In genomic region chr10:3757638-3758490, GRCh38 we compare ENCODE assay signal across 9 cellular contexts. TPM values are rescaled to one million over a fixed set of nuclear protein-coding genes. Genes with fewer than 3 reads are reported as not detected.
A peak's percentile ranks its signal among the peaks of the same experiment; 100 is the strongest.
DNase-seq lines count a peak whose midpoint lies in the region; ATAC-seq and TF ChIP-seq lines count a peak whose summit lies in the region.
"Had no signal": no experiment of that assay in that cellular context is flagged by ENCODE, and none has a peak within 500 bp of the region (broad histone marks: within the 10 kb centered on the region; RNA-seq: fewer than 3 reads in every experiment).

No MANE protein-coding gene starts in this region.

- CTCF ChIA-PET in CD8-positive, alpha-beta T cell (lab: Charles Lee) = no interaction called here

- peak overlapping the region; percentile 62 for H2BK120ac ChIP-seq in trophoblast cell (ENCODE audit: insufficient read depth, low read length, poor library complexity)

- peak overlapping the region; percentile 35 for H2BK5ac ChIP-seq in trophoblast cell (ENCODE audit: low read depth, low read length, poor library complexity)

- H3K14ac ChIP-seq in trophoblast cell (ENCODE audit: low read length) = peak overlapping the region; percentile 36

- no peaks in the 10 kb centered on the region for H3K27me3 Mint-ChIP-seq in CD8-positive, alpha-beta T cell (ENCODE audit: low read depth)
- H3K27me3 Mint-ChIP-seq in GM23338 (ENCODE audit: insufficient read depth, low read depth, poor library complexity) = no peaks in the 10 kb centered on the region

- peak overlapping the region; percentile 65 for H4K91ac ChIP-seq in trophoblast cell (ENCODE audit: low read depth, low read length)

- H3K9me3 ChIP-seq in CD8-positive, alpha-beta T cell (ENCODE audit: low read length) = no peaks in the 10 kb centered on the region
- H3K9me3 ChIP-seq in trophoblast cell (ENCODE audit: insufficient read depth, low read depth, low read length) = no peaks in the 10 kb centered on the region

- H3K79me1 ChIP-seq in trophoblast cell (ENCODE audit: low read length) = peaks cover 30% of the 10 kb centered on the region

- H3K9ac ChIP-seq in trophoblast cell (ENCODE audit: low read length) = no peak overlapping the region
- H3K9ac ChIP-seq: parathyroid adenoma had no signal

- H3K27ac ChIP-seq in CD8-positive, alpha-beta T cell (ENCODE audit: low read depth, low read length) = peak overlapping the region; percentile 16
- H3K27ac ChIP-seq in trophoblast cell (ENCODE audit: low read depth, low read length) = no peak overlapping the region
- no peak overlapping the region for H3K27ac ChIP-seq in GM23338 (ENCODE audit: low read depth)
- H3K27ac ChIP-seq: parathyroid adenoma had no signal

- no peak overlapping the region for H3K4ac ChIP-seq in trophoblast cell (ENCODE audit: low read depth, low read length)

- H2AFZ ChIP-seq in trophoblast cell (ENCODE audit: insufficient read depth, low read length, poor library complexity) (no peak overlapping the region), GM23338 (no peak overlapping the region)
- H2AFZ ChIP-seq: parathyroid adenoma had no signal

- H3K4me3 ChIP-seq in CD8-positive, alpha-beta T cell (ENCODE audit: low read depth, low read length) = no peak overlapping the region
- H3K4me3 ChIP-seq in trophoblast cell (ENCODE audit: low read depth, low read length) (no peak overlapping the region), GM23338 (no peak overlapping the region)

- no peaks in the 10 kb centered on the region for H4K20me1 ChIP-seq in GM23338 (replicated peaks; ENCODE audit: insufficient read depth)

- no peak overlapping the region for H4K12ac ChIP-seq in trophoblast cell (ENCODE audit: low read depth, low read length)

- intact Hi-C loops in CD8-positive, alpha-beta T cell (cut with DNase I, micrococcal nuclease) = loop anchor here in 1 of 2 experiments (2.0 to 5.0 kb wide), 2 partner anchors 17 to 91 kb away; no protein-coding TSS in a partner anchor

- H3K27ac Mint-ChIP-seq in CD8-positive, alpha-beta T cell = peak overlapping the region; percentile 95
- H3K27ac Mint-ChIP-seq in GM23338 = no peak overlapping the region

- peaks cover 31% of the 10 kb centered on the region for H3K4me1 Mint-ChIP-seq in CD8-positive, alpha-beta T cell (ENCODE audit: low read depth)
- H3K4me1 Mint-ChIP-seq in GM23338 = peaks cover 19% of the 10 kb centered on the region

- no peak overlapping the region for H3K23ac ChIP-seq in trophoblast cell (ENCODE audit: low read length)

- H3K9me2 ChIP-seq in GM23338 (ENCODE audit: insufficient read depth) = 0 out of 2 replicates have a peak, but pooled peaks cover 6% of the 10 kb centered on the region

- H3K36me3 Mint-ChIP-seq in CD8-positive, alpha-beta T cell = no peaks in the 10 kb centered on the region
- no peaks in the 10 kb centered on the region for H3K36me3 Mint-ChIP-seq in GM23338 (ENCODE audit: low read depth)

- H3F3A ChIP-seq in GM23338 (replicated peaks; ENCODE audit: low read depth) = no peaks in the 10 kb centered on the region

- POLR2A ChIA-PET in CD8-positive, alpha-beta T cell (lab: Charles Lee) = interaction anchor here (1.3 to 1.5 kb wide), 2 partner anchors 18 to 27 kb away, joined by 4 to 7 read pairs; partner anchors contain the start of gene KLF6

- H3K9me3 Mint-ChIP-seq in CD8-positive, alpha-beta T cell = no peaks in the 10 kb centered on the region
- H3K9me3 Mint-ChIP-seq in GM23338 = no peaks in the 10 kb centered on the region

- H2BK12ac ChIP-seq in trophoblast cell (ENCODE audit: low read length) = peak overlapping the region; percentile 85

- H4K8ac ChIP-seq in trophoblast cell (ENCODE audit: low read depth, low read length) = no peak overlapping the region

- H3K27me3 ChIP-seq in CD8-positive, alpha-beta T cell (ENCODE audit: insufficient read depth, low read length) = no peaks in the 10 kb centered on the region
- H3K27me3 ChIP-seq in trophoblast cell (ENCODE audit: insufficient read depth, low read length) (no peaks in the 10 kb centered on the region), GM23338 (ENCODE audit: insufficient read depth) (no peaks in the 10 kb centered on the region)

- peak overlapping the region; percentile 50 for H3K4me3 Mint-ChIP-seq in CD8-positive, alpha-beta T cell
- H3K4me3 Mint-ChIP-seq in GM23338 = no peak overlapping the region

- no peak for TF ChIP-seq CTCF in CD8-positive, alpha-beta T cell (IDR thresholded peaks at IDR 0.05)
- no peak for TF ChIP-seq CTCF in GM23338 (conservative IDR thresholded peaks at IDR 0.05; ENCODE audit: low read depth in 2 of 2)

- peak in 5 of 7 experiments; percentile 43 to 75 (median 61) for DNase-seq in CD8-positive, alpha-beta T cell
- peak; percentile 52 for DNase-seq in activated gamma-delta T cell treated with anti-CD3 and anti-CD28 coated beads, Interleukin-2, amount 50 U/mL, for 16 hours (ENCODE audit: low read depth)
- DNase-seq in trophoblast cell (peak; percentile 82 to 94), OCI-M2 (lab: John Stamatoyannopoulos, UW; ENCODE audit: unreplicated experiment) (no peak), GM23338 (ENCODE audit: low spot score) (no peak), SW 1271 (lab: John Stamatoyannopoulos, UW) (no peak)

- H3K18ac ChIP-seq in trophoblast cell (ENCODE audit: low read length) = no peak overlapping the region

- H3K79me2 ChIP-seq in trophoblast cell (ENCODE audit: control insufficient read depth, insufficient read depth, low read length, poor library complexity) = no peaks in the 10 kb centered on the region
- H3K79me2 ChIP-seq in GM23338 (replicated peaks; ENCODE audit: insufficient read depth) = no peaks in the 10 kb centered on the region
- H3K79me2 ChIP-seq: parathyroid adenoma had no signal

- H3K36me3 ChIP-seq in CD8-positive, alpha-beta T cell (ENCODE audit: insufficient read depth, low read length) = no peaks in the 10 kb centered on the region
- H3K36me3 ChIP-seq in trophoblast cell (ENCODE audit: control insufficient read depth in 1 of 2, insufficient read depth in 2 of 2, low read length in 2 of 2) (no peaks in the 10 kb centered on the region), GM23338 (ENCODE audit: insufficient read depth) (no peaks in the 10 kb centered on the region)

- H3K4me2 ChIP-seq in trophoblast cell (ENCODE audit: low read length) (no peak overlapping the region), GM23338 (no peak overlapping the region)

- no CpG with 5 or more reads among the region's 14 CpGs for WGBS in trophoblast cell (ENCODE audit: extremely low coverage, insufficient coverage, insufficient read length)

- peaks cover 8% of the 10 kb centered on the region for H3K4me1 ChIP-seq in CD8-positive, alpha-beta T cell (ENCODE audit: insufficient read depth, low read length)
- H3K4me1 ChIP-seq in trophoblast cell (ENCODE audit: control insufficient read depth in 1 of 2, insufficient read depth in 2 of 2, low read length in 2 of 2) (peaks cover 24 to 31% of the 10 kb centered on the region in 2 experiments), GM23338 (ENCODE audit: insufficient read depth) (peaks cover 9% of the 10 kb centered on the region; the same call in 1 of the 2 replicates)
- H3K4me1 ChIP-seq: parathyroid adenoma had no signal

- H2AK5ac ChIP-seq in trophoblast cell (ENCODE audit: low read length) = peak overlapping the region; percentile 17

- ATAC-seq in CD8-positive, alpha-beta T cell = peak; percentile 82
- peak; percentile 76 for ATAC-seq in GM21390 (IDR thresholded peaks at IDR 0.05; ENCODE audit: unreplicated experiment)
- ATAC-seq in HG03575 (IDR thresholded peaks at IDR 0.05; ENCODE audit: extremely low read depth, insufficient number of reproducible peaks, low FRiP score, unreplicated experiment) = peak; percentile 69
- no peak for ATAC-seq in GM23338

TF ChIP-seq in GM23338, 12 proteins besides CTCF, POLR2A, EP300 and RAD21:
- TF ChIP-seq REST (IDR thresholded peaks at IDR 0.05; ENCODE audit: unreplicated experiment) (no peak), ZNF331 (CRISPR knock-in tag; IDR thresholded peaks at IDR 0.05; ENCODE audit: low read depth) (no peak), ZNF114 (CRISPR knock-in tag; IDR thresholded peaks at IDR 0.05) (no peak), NANOG (IDR thresholded peaks at IDR 0.05; ENCODE audit: borderline replicate concordance) (no peak)
TF ChIP-seq in GM23338: peak in this region for 0.

RNA-seq across cellular contexts. Expression of gene KLF6, which starts 27.1 kb away (rescaled TPM):
- 100 to 1,000 TPM; 552 to 566 TPM for total RNA-seq in CD8-positive, alpha-beta T cell
- polyA plus RNA-seq in trophoblast cell (2013) = 113 TPM in 2 replicates
- total RNA-seq in GM23338 (2014; rRNA removed; shearing (Covaris generic)) = 18.0 and 19.6 TPM in 2 replicates
- polyA plus RNA-seq in GM23338 (2016; fragmentation: Nextera tagmentation; extraction: Ambion mirVana) = 25.7 and 35.4 TPM in 2 replicates

Comparison
In these comparisons a context has a peak if more than half of its experiments do, and no peak if none do; other contexts are left out.
1. DNase-seq: peak in CD8-positive, alpha-beta T cell (5 of 7), activated gamma-delta T cell treated with anti-CD3 and anti-CD28 coated beads, Interleukin-2, amount 50 U/mL, for 16 hours (single experiment) and trophoblast cell (2 of 2); none in OCI-M2 (single experiment), GM23338 (single experiment) and SW 1271 (0 of 2).
2. RNA of gene KLF6, which starts 27.1 kb away (total RNA-seq): 552 to 566 TPM in CD8-positive, alpha-beta T cell; 18.0 to 19.6 TPM in GM23338; every median in the first group is over 10 times any median in the second.